ENCODE assay signal across 23 cellular contexts in the genomic region with DNA sequence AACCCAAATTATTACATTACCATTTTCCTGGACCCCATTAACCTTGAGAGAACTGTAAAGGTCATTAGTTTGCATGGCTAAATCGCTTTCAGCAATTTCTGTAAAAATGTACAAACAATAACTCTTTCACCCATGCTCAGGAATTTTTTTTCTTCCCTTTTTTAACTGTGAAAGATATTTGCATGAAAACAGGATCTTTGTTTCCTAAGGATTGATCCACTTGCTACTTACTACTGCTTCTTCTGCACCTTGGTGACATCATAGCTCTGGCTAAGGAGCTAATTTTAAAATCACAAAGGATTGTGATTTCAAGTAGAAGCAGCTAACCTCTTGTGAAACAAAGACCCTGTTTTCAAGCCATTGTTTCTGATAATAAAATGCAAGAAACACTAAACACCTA.
"Had no signal": no experiment of that assay in that cellular context is flagged by ENCODE, and none has a peak within 500 bp of the region (broad histone marks: within the 10 kb centered on the region; RNA-seq: fewer than 3 reads in every experiment).

No MANE protein-coding gene starts in this region.

- H3K4me1 Mint-ChIP-seq: naive B cell; naive thymus-derived CD8-positive, alpha-beta T cell had no signal

- H3K27ac Mint-ChIP-seq: mesothelial cell of epicardium; naive B cell; naive thymus-derived CD8-positive, alpha-beta T cell had no signal

- FAIRE-seq: endothelial cell of umbilical vein, frontal cortex, keratinocyte had no signal

- H3K4me3 ChIP-seq: coronary artery, dorsolateral prefrontal cortex, esophagus muscularis mucosa, gastroesophageal sphincter, heart left ventricle, hepatocyte, left lung, lower lobe of right lung, mucosa of descending colon had no signal

- H3K9me3 ChIP-seq: esophagus muscularis mucosa, gastroesophageal sphincter, heart left ventricle, left lung, lower lobe of right lung, mucosa of descending colon had no signal

- H3K4me1 ChIP-seq: esophagus muscularis mucosa, foreskin keratinocyte, gastroesophageal sphincter, heart left ventricle, left lung, lower lobe of right lung had no signal

- H3K27ac ChIP-seq: coronary artery, dorsolateral prefrontal cortex, esophagus muscularis mucosa, foreskin keratinocyte, gastroesophageal sphincter, heart left ventricle, hepatocyte, left lung, lower lobe of right lung had no signal

- H3K4me3 Mint-ChIP-seq: mesothelial cell of epicardium; naive B cell; naive thymus-derived CD8-positive, alpha-beta T cell had no signal

- H3K27me3 ChIP-seq: dorsolateral prefrontal cortex, esophagus muscularis mucosa, foreskin keratinocyte, gastroesophageal sphincter, heart left ventricle, hepatocyte, left lung had no signal

- H3K36me3 ChIP-seq: esophagus muscularis mucosa, gastroesophageal sphincter, heart left ventricle, left lung, lower lobe of right lung had no signal

- DNase-seq: dermis blood vessel endothelial cell; dorsolateral prefrontal cortex; effector CD4-positive, alpha-beta T cell; effector memory CD4-positive, alpha-beta T cell; foreskin keratinocyte; heart left ventricle; hypothalamus; left cardiac atrium; left lung; left ventricle myocardium superior; lower lobe of right lung; mesenchymal stem cell; mucosa of descending colon; naive B cell; naive thymus-derived CD8-positive, alpha-beta T cell had no signal

- H3K27me3 Mint-ChIP-seq: naive B cell; naive thymus-derived CD8-positive, alpha-beta T cell had no signal

- H3K36me3 Mint-ChIP-seq: mesothelial cell of epicardium; naive B cell; naive thymus-derived CD8-positive, alpha-beta T cell had no signal
